In genomic region chr3:114152519-114153151, GRCh38 we compare ENCODE assay signal across 9 cellular contexts. TPM values are rescaled to one million over a fixed set of nuclear protein-coding genes. Genes with fewer than 3 reads are reported as not detected.
DNase-seq lines count a peak whose midpoint lies in the region; ATAC-seq and TF ChIP-seq lines count a peak whose summit lies in the region.
"Had no signal": no experiment of that assay in that cellular context is flagged by ENCODE, and none has a peak within 500 bp of the region (broad histone marks: within the 10 kb centered on the region; RNA-seq: fewer than 3 reads in every experiment).

No MANE protein-coding gene starts in this region.

- peak overlapping the region; percentile 38; the same call in 1 of the 2 replicates for H3K4me3 ChIP-seq in BLaER1
- peak overlapping the region; percentile 24 to 60 (median 51) for H3K4me3 ChIP-seq in liver (ENCODE audit: low read depth in 1 of 3, low read length in 3 of 3)

- H3K27ac Mint-ChIP-seq in activated CD4-positive, alpha-beta T cell treated with anti-CD3 and anti-CD28 coated beads, Interleukin-2, amount 10 ng/mL, durations not matched to agents 24 days and 14 days: no peak overlapping the region
- no peak overlapping the region for H3K27ac Mint-ChIP-seq in dendritic cell treated with granulocyte-macrophage colony-stimulating factor and Interleukin-4, amounts not matched to agents 40 ng/mL and 50 ng/mL, for 4 days

- peak; percentile 82 to 92 for DNase-seq in NCI-H524 (lab: John Stamatoyannopoulos, UW)
- peak; percentile 92 for DNase-seq in activated CD4-positive, alpha-beta T cell treated with anti-CD3 and anti-CD28 coated beads, Interleukin-2, amount 10 ng/mL, durations not matched to agents 24 days and 14 days
- peak; percentile 86 for DNase-seq in stimulated activated CD4-positive, alpha-beta T cell treated with anti-CD3 and anti-CD28 coated beads, Interleukin-4, amount 100 ng/mL, for 1 hour

- H3K4me1 Mint-ChIP-seq in activated CD4-positive, alpha-beta T cell treated with anti-CD3 and anti-CD28 coated beads, Interleukin-2, amount 10 ng/mL, durations not matched to agents 24 days and 14 days: peaks cover 3% of the 10 kb centered on the region
- H3K4me1 Mint-ChIP-seq in dendritic cell treated with granulocyte-macrophage colony-stimulating factor and Interleukin-4, amounts not matched to agents 40 ng/mL and 50 ng/mL, for 4 days (ENCODE audit: low read depth): peaks cover 4% of the 10 kb centered on the region

- TF ChIP-seq CTCF in liver (IDR thresholded peaks at IDR 0.05; ENCODE audit: low read depth, low read length, missing input control): peak; percentile 90

- no peaks in the 10 kb centered on the region for H3K9me3 ChIP-seq in BLaER1
- no peaks in the 10 kb centered on the region for H3K9me3 ChIP-seq in liver (ENCODE audit: control insufficient read depth in 4 of 4, low read length in 3 of 4)

- peak; percentile 89 for ATAC-seq in GM19328 (IDR thresholded peaks at IDR 0.05; ENCODE audit: unreplicated experiment)
- peak; percentile 90 for ATAC-seq in HG03457 (IDR thresholded peaks at IDR 0.05; ENCODE audit: unreplicated experiment)

- H3K9me3 Mint-ChIP-seq in activated CD4-positive, alpha-beta T cell treated with anti-CD3 and anti-CD28 coated beads, Interleukin-2, amount 10 ng/mL, durations not matched to agents 24 days and 14 days: no peaks in the 10 kb centered on the region
- no peaks in the 10 kb centered on the region for H3K9me3 Mint-ChIP-seq in dendritic cell treated with granulocyte-macrophage colony-stimulating factor and Interleukin-4, amounts not matched to agents 40 ng/mL and 50 ng/mL, for 4 days

- 3% methylated on average over 35 of the region's 35 CpGs for WGBS in liver

- peak; percentile 85 to 89 for TF ChIP-seq RAD21 in liver (IDR thresholded peaks at IDR 0.05)

- H3K4me3 Mint-ChIP-seq in activated CD4-positive, alpha-beta T cell treated with anti-CD3 and anti-CD28 coated beads, Interleukin-2, amount 10 ng/mL, durations not matched to agents 24 days and 14 days: peak overlapping the region; percentile 54
- peak overlapping the region; percentile 67 for H3K4me3 Mint-ChIP-seq in dendritic cell treated with granulocyte-macrophage colony-stimulating factor and Interleukin-4, amounts not matched to agents 40 ng/mL and 50 ng/mL, for 4 days

- H3K36me3 ChIP-seq in BLaER1 (no peaks in the 10 kb centered on the region), liver (ENCODE audit: control insufficient read depth in 4 of 4, insufficient read depth in 3 of 4, low read depth in 1 of 4, low read length in 3 of 4) (no peaks in the 10 kb centered on the region)

- no peaks in the 10 kb centered on the region for H3K36me3 Mint-ChIP-seq in activated CD4-positive, alpha-beta T cell treated with anti-CD3 and anti-CD28 coated beads, Interleukin-2, amount 10 ng/mL, durations not matched to agents 24 days and 14 days (ENCODE audit: low read depth)
- H3K36me3 Mint-ChIP-seq in dendritic cell treated with granulocyte-macrophage colony-stimulating factor and Interleukin-4, amounts not matched to agents 40 ng/mL and 50 ng/mL, for 4 days (ENCODE audit: low read depth): no peaks in the 10 kb centered on the region

- H3K27me3 Mint-ChIP-seq in activated CD4-positive, alpha-beta T cell treated with anti-CD3 and anti-CD28 coated beads, Interleukin-2, amount 10 ng/mL, durations not matched to agents 24 days and 14 days: peaks cover 7% of the 10 kb centered on the region
- peaks cover 10% of the 10 kb centered on the region for H3K27me3 Mint-ChIP-seq in dendritic cell treated with granulocyte-macrophage colony-stimulating factor and Interleukin-4, amounts not matched to agents 40 ng/mL and 50 ng/mL, for 4 days

- H3K4me1 ChIP-seq in BLaER1 (no peaks in the 10 kb centered on the region), liver (ENCODE audit: control insufficient read depth in 4 of 4, insufficient read depth in 4 of 4, low read length in 3 of 4) (peaks cover 0 to 5% (median 4%) of the 10 kb centered on the region in 4 donors)

- no peak overlapping the region for H3K27ac ChIP-seq in BLaER1
- no peak overlapping the region for H3K27ac ChIP-seq in liver (ENCODE audit: low read depth in 1 of 2, low read length in 2 of 2)

- H3K9ac ChIP-seq in BLaER1: no peak overlapping the region; the same call in 1 of the 2 replicates
- H3K9ac ChIP-seq in liver (ENCODE audit: low read depth in 1 of 2, low read length in 2 of 2): peak overlapping the region in 1 of 2 donors; percentile 43

- H3K27me3 ChIP-seq in BLaER1 (no peaks in the 10 kb centered on the region), liver (ENCODE audit: control insufficient read depth in 4 of 4, insufficient read depth in 4 of 4, low read length in 3 of 4) (no peaks in the 10 kb centered on the region)

- peak overlapping the region; percentile 57 for H3K4me2 ChIP-seq in BLaER1

- H4K20me1 ChIP-seq in BLaER1: no peaks in the 10 kb centered on the region

- intact Hi-C loops in activated CD4-positive, alpha-beta T cell treated with anti-CD3 and anti-CD28 coated beads, Interleukin-2, amount 10 ng/mL, durations not matched to agents 24 days and 14 days (cut with micrococcal nuclease): loop anchor here (1.0 to 10.0 kb wide), 7 partner anchors 61 to 1662 kb away; no protein-coding TSS in a partner anchor
- intact Hi-C loops in dendritic cell treated with granulocyte-macrophage colony-stimulating factor and Interleukin-4, amounts not matched to agents 40 ng/mL and 50 ng/mL, for 4 days (cut with micrococcal nuclease): loop anchor here (5.0 kb wide), 1 partner anchor 310 kb away; no protein-coding TSS in a partner anchor

TF ChIP-seq in liver, 16 proteins besides CTCF, POLR2A, EP300 and RAD21:
- TF ChIP-seq HNF4A (conservative IDR thresholded peaks at IDR 0.05): peak in 1 of 2 donors; percentile 6
- peak; percentile 70 to 73 for TF ChIP-seq RXRA (IDR thresholded peaks at IDR 0.05)
- TF ChIP-seq, protein P1, sequence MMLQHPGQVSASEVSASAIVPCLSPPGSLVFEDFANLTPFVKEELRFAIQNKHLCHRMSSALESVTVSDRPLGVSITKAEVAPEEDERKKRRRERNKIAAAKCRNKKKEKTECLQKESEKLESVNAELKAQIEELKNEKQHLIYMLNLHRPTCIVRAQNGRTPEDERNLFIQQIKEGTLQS (IDR thresholded peaks at IDR 0.05): no peak
- TF ChIP-seq HNF4G (IDR thresholded peaks at IDR 0.05): no peak
- TF ChIP-seq JUND (IDR thresholded peaks at IDR 0.05): no peak
- no peak for TF ChIP-seq MAX (IDR thresholded peaks at IDR 0.05)
- TF ChIP-seq NR2F2 (IDR thresholded peaks at IDR 0.05): peak; percentile 74

RNA-seq across cellular contexts. Expression of gene DRD3, which starts 26.2 kb away (rescaled TPM):
- total RNA-seq in activated CD4-positive, alpha-beta T cell treated with anti-CD3 and anti-CD28 coated beads, Interleukin-2, amount 10 ng/mL, durations not matched to agents 24 days and 14 days: not detected in 2 replicates
- total RNA-seq in liver: not detected
- not detected for polyA plus RNA-seq in liver
- polyA plus RNA-seq: adipose tissue had no signal
